ENCODE assay signal across 8 cellular contexts in the genomic region with DNA sequence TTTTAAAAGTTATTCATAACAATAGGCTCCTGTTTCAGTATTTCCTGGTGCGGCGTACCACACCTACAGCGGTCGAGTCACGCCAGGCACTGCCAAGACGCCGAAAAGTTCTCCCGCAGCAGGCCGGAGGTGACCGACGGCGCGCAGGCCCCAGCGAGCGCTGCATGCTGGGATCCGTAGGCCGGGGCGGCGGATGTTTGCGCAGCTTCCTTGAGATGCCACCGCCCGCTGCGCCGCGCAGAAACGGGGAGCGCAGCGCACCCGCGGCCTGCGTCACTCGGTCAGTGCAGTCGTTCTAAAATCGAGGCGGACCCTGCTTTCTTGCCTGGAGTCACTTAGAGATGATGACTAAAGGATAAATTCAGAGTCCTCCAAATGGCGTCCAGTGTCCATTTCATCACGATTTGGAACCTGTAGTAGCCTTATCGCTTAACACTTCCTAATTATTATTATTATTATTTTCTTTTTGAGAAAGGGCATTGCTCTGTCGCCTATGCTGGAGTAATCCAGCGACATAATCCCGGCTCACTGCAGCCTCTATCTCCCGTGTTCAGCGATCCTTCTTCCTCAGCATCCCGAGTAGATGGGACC. TPM values are rescaled to one million over a fixed set of nuclear protein-coding genes. Genes with fewer than 3 reads are reported as not detected.
DNase-seq lines count a peak whose midpoint lies in the region; ATAC-seq and TF ChIP-seq lines count a peak whose summit lies in the region.

No MANE protein-coding gene starts in this region.

- no peak for TF ChIP-seq CTCF in chondrocyte (IDR thresholded peaks at IDR 0.05)

- no peaks in the 10 kb centered on the region for H3K9me3 Mint-ChIP-seq in chondrocyte (ENCODE audit: low read depth)

- intact Hi-C loops in left colon (cut with DNase I, micrococcal nuclease), result no loop called here

- peak overlapping the region; percentile 92 for H3K4me3 Mint-ChIP-seq in chondrocyte (ENCODE audit: unreplicated experiment)

- ATAC-seq in GM19025 (IDR thresholded peaks at IDR 0.05; ENCODE audit: low read depth, unreplicated experiment) (peak; percentile 70), HG03196 (IDR thresholded peaks at IDR 0.05; ENCODE audit: unreplicated experiment) (peak; percentile 77), left colon (peak; percentile 86)

- DNase-seq in AG08396 (ENCODE audit: low spot score) (peak; percentile 81), NCI-H446 treated with DMSO at 0.1 percent for 48 hours (lab: John Stamatoyannopoulos, UW) (peak; percentile 39), chondrocyte (ENCODE audit: low spot score) (peak; percentile 95), left colon (peak; percentile 95)
- DNase-seq in activated CD4-positive, alpha-beta T cell treated with anti-CD3 and anti-CD28 coated beads for 24 hours (ENCODE audit: low read depth in 2 of 2), result peak; percentile 76 to 78
- DNase-seq in stimulated activated CD4-positive, alpha-beta T cell treated with anti-CD3 and anti-CD28 coated beads, Interleukin-1b, Interleukin-23, amount 100 ng/mL, for 24 hours (ENCODE audit: low read depth in 4 of 4, low spot score in 1 of 4), result peak; percentile 67 to 86 (median 77)

- H3K27me3 Mint-ChIP-seq in chondrocyte (ENCODE audit: low read depth), result no peaks in the 10 kb centered on the region

- peak overlapping the region; percentile 93 for H3K27ac Mint-ChIP-seq in chondrocyte (ENCODE audit: unreplicated experiment)

- no peaks in the 10 kb centered on the region for H3K36me3 Mint-ChIP-seq in chondrocyte (ENCODE audit: low read depth)

- peaks cover 47% of the 10 kb centered on the region for H3K4me1 Mint-ChIP-seq in chondrocyte (ENCODE audit: low read depth)

RNA-seq across cellular contexts. Expression of a gene that starts 1.3 kb away (rescaled TPM):
- total RNA-seq in chondrocyte (6.6 to 9.9 TPM (median 7.1 TPM) in 3 replicates), left colon (1 to 10 TPM; 3.5 to 8.6 TPM)

RNA-seq across cellular contexts. Expression of a gene that starts 17.8 kb away (rescaled TPM):
- total RNA-seq in chondrocyte (42.0 to 57.5 TPM (median 44.6 TPM) in 3 replicates), left colon (10 to 100 TPM; 40.4 to 43.5 TPM)

Comparison
In these comparisons a context has a peak if more than half of its experiments do, and no peak if none do; other contexts are left out.
1. Peak in every context shown above with its lines: DNase-seq and ATAC-seq.
2. DNase-seq: peak in every context shown above with its lines; median percentile 95 in chondrocyte; 95 in left colon; 81 in AG08396; 77 in activated CD4-positive, alpha-beta T cell treated with anti-CD3 and anti-CD28 coated beads for 24 hours; 77 in stimulated activated CD4-positive, alpha-beta T cell treated with anti-CD3 and anti-CD28 coated beads, Interleukin-1b, Interleukin-23, amount 100 ng/mL, for 24 hours; 39 in NCI-H446 treated with DMSO at 0.1 percent for 48 hours.